Comparison of ENCODE assay signal across 9 cellular contexts in the genomic region with DNA sequence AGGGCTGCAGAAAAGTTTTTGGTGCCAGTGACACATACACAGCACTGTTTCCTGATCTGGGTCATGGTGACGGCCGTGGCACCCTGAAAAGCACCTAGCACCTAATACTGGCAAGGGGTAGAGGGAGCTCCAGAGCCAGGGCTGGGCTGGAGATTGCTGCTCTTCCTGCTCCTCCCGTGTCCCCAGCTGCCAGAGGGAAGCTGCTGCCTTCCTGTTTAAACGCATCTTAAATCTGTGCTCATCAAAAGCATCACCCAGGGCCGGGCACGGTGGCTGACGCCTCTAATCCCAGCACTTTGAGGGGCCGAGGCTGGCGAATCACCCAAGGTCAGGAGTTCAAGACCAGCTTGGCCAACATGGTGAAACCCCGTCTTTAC.
A peak's percentile ranks its signal among the peaks of the same experiment; 100 is the strongest.
DNase-seq lines count a peak whose midpoint lies in the region; ATAC-seq and TF ChIP-seq lines count a peak whose summit lies in the region.
"Had no signal": no experiment of that assay in that cellular context is flagged by ENCODE, and none has a peak within 500 bp of the region (broad histone marks: within the 10 kb centered on the region; RNA-seq: fewer than 3 reads in every experiment).

No MANE protein-coding gene starts in this region.

- H3K36me3 Mint-ChIP-seq in activated CD4-positive, alpha-beta memory T cell treated with anti-CD3 and anti-CD28 coated beads for 36 hours = no peaks in the 10 kb centered on the region
- no peaks in the 10 kb centered on the region for H3K36me3 Mint-ChIP-seq in activated CD4-positive, alpha-beta memory T cell treated with anti-CD3 and anti-CD28 coated beads, Interleukin-2, amount 10 ng/mL, durations not matched to agents 7 days and 5 days (ENCODE audit: low read depth)
- no peaks in the 10 kb centered on the region for H3K36me3 Mint-ChIP-seq in activated naive CD4-positive, alpha-beta T cell treated with anti-CD3 and anti-CD28 coated beads, Interleukin-2, amount 50 U/mL, for 72 hours
- H3K36me3 Mint-ChIP-seq: activated naive CD8-positive, alpha-beta T cell had no signal

- TF ChIP-seq CTCF in LNCaP clone FGC (IDR thresholded peaks at IDR 0.05; ENCODE audit: control insufficient read depth, extremely low read depth, insufficient read depth) = peak; percentile 83
- TF ChIP-seq CTCF in left ventricle myocardium inferior (IDR thresholded peaks at IDR 0.05; ENCODE audit: borderline replicate concordance) = peak; percentile 77
- TF ChIP-seq CTCF in sigmoid colon (IDR thresholded peaks at IDR 0.05) = peak; percentile 16 to 47 (median 43)

- peaks cover 3% of the 10 kb centered on the region for H3K4me1 Mint-ChIP-seq in activated CD4-positive, alpha-beta memory T cell treated with anti-CD3 and anti-CD28 coated beads for 36 hours (ENCODE audit: low read depth)
- H3K4me1 Mint-ChIP-seq in activated CD4-positive, alpha-beta memory T cell treated with anti-CD3 and anti-CD28 coated beads, Interleukin-2, amount 10 ng/mL, durations not matched to agents 7 days and 5 days = peaks cover 15% of the 10 kb centered on the region

- no peak overlapping the region for H3K4me3 Mint-ChIP-seq in activated CD4-positive, alpha-beta memory T cell treated with anti-CD3 and anti-CD28 coated beads for 36 hours
- H3K4me3 Mint-ChIP-seq in activated CD4-positive, alpha-beta memory T cell treated with anti-CD3 and anti-CD28 coated beads, Interleukin-2, amount 10 ng/mL, durations not matched to agents 7 days and 5 days = no peak overlapping the region
- H3K4me3 Mint-ChIP-seq: activated naive CD8-positive, alpha-beta T cell had no signal

- H3K9me3 Mint-ChIP-seq in activated CD4-positive, alpha-beta memory T cell treated with anti-CD3 and anti-CD28 coated beads for 36 hours = no peaks in the 10 kb centered on the region
- no peaks in the 10 kb centered on the region for H3K9me3 Mint-ChIP-seq in activated CD4-positive, alpha-beta memory T cell treated with anti-CD3 and anti-CD28 coated beads, Interleukin-2, amount 10 ng/mL, durations not matched to agents 7 days and 5 days
- no peaks in the 10 kb centered on the region for H3K9me3 Mint-ChIP-seq in activated naive CD4-positive, alpha-beta T cell treated with anti-CD3 and anti-CD28 coated beads, Interleukin-2, amount 50 U/mL, for 72 hours

- H3K36me3 ChIP-seq in left ventricle myocardium inferior (no peaks in the 10 kb centered on the region), sigmoid colon (no peaks in the 10 kb centered on the region)

- peak; percentile 42 for DNase-seq in activated CD4-positive, alpha-beta memory T cell treated with anti-CD3 and anti-CD28 coated beads for 36 hours
- DNase-seq in activated CD4-positive, alpha-beta memory T cell treated with anti-CD3 and anti-CD28 coated beads, Interleukin-2, amount 10 ng/mL, durations not matched to agents 7 days and 5 days = no peak
- DNase-seq in LNCaP clone FGC (ENCODE audit: low read depth) (peak; percentile 34), left ventricle myocardium inferior (peak; percentile 67), sigmoid colon (peak; percentile 80)
- no peak for DNase-seq in activated naive CD4-positive, alpha-beta T cell treated with anti-CD3 and anti-CD28 coated beads, Interleukin-2, amount 50 U/mL, for 72 hours (ENCODE audit: low spot score in 2 of 2)

- TF ChIP-seq POLR2A in sigmoid colon (IDR thresholded peaks at IDR 0.05) = no peak

- POLR2A ChIA-PET in activated CD4-positive, alpha-beta memory T cell treated with anti-CD3 and anti-CD28 coated beads for 36 hours (lab: Charles Lee) = interaction anchor here (0.7 kb wide), 1 partner anchor 314 kb away, joined by 3 read pairs; no protein-coding TSS in a partner anchor
- POLR2A ChIA-PET in activated CD4-positive, alpha-beta memory T cell treated with anti-CD3 and anti-CD28 coated beads, Interleukin-2, amount 10 ng/mL, durations not matched to agents 7 days and 5 days (lab: Charles Lee) = interaction anchor here (0.8 kb wide), 1 partner anchor 324 kb away, joined by 4 read pairs; the partner anchor contains the start of gene LYSMD4

- no peak overlapping the region for H3K27ac Mint-ChIP-seq in activated CD4-positive, alpha-beta memory T cell treated with anti-CD3 and anti-CD28 coated beads for 36 hours
- H3K27ac Mint-ChIP-seq in activated CD4-positive, alpha-beta memory T cell treated with anti-CD3 and anti-CD28 coated beads, Interleukin-2, amount 10 ng/mL, durations not matched to agents 7 days and 5 days = no peak overlapping the region
- H3K27ac Mint-ChIP-seq in activated naive CD4-positive, alpha-beta T cell treated with anti-CD3 and anti-CD28 coated beads, Interleukin-2, amount 50 U/mL, for 72 hours = no peak overlapping the region
- H3K27ac Mint-ChIP-seq: activated naive CD8-positive, alpha-beta T cell had no signal

- H3K27me3 ChIP-seq in left ventricle myocardium inferior (ENCODE audit: low read depth) = no peaks in the 10 kb centered on the region
- no peaks in the 10 kb centered on the region for H3K27me3 ChIP-seq in sigmoid colon

- no peak overlapping the region for H3K4me3 ChIP-seq in LNCaP clone FGC (ENCODE audit: low read depth, low read length)
- no peak overlapping the region for H3K4me3 ChIP-seq in left ventricle myocardium inferior
- H3K4me3 ChIP-seq in sigmoid colon = no peak overlapping the region

- TF ChIP-seq EP300 in sigmoid colon (IDR thresholded peaks at IDR 0.05) = no peak

- H3K27ac ChIP-seq in left ventricle myocardium inferior (replicated peaks) = peak overlapping the region; percentile 71
- peak overlapping the region; percentile 42 to 64 (median 48) for H3K27ac ChIP-seq in sigmoid colon

- H3K4me1 ChIP-seq in left ventricle myocardium inferior (peaks cover 26% of the 10 kb centered on the region), sigmoid colon (peaks cover 0 to 23% (median 20%) of the 10 kb centered on the region in 4 donors)

- WGBS in sigmoid colon, 2 donors = 11 to 21% methylated on average over 10 of the region's 10 CpGs

- CTCF ChIA-PET in activated CD4-positive, alpha-beta memory T cell treated with anti-CD3 and anti-CD28 coated beads for 36 hours (lab: Charles Lee) = interaction anchor here (0.6 to 1.7 kb wide), 3 partner anchors 17 to 295 kb away, joined by 3 to 8 read pairs (median 3); no protein-coding TSS in a partner anchor
- CTCF ChIA-PET in activated CD4-positive, alpha-beta memory T cell treated with anti-CD3 and anti-CD28 coated beads, Interleukin-2, amount 10 ng/mL, durations not matched to agents 7 days and 5 days (lab: Charles Lee) = interaction anchor here (1.7 to 3.9 kb wide), 4 partner anchors 12 to 332 kb away, joined by 4 to 21 read pairs (median 6); no protein-coding TSS in a partner anchor

- H3K9me3 ChIP-seq in left ventricle myocardium inferior (replicated peaks) (no peaks in the 10 kb centered on the region), sigmoid colon (no peaks in the 10 kb centered on the region)

- no peaks in the 10 kb centered on the region for H3K27me3 Mint-ChIP-seq in activated CD4-positive, alpha-beta memory T cell treated with anti-CD3 and anti-CD28 coated beads for 36 hours
- H3K27me3 Mint-ChIP-seq in activated CD4-positive, alpha-beta memory T cell treated with anti-CD3 and anti-CD28 coated beads, Interleukin-2, amount 10 ng/mL, durations not matched to agents 7 days and 5 days = no peaks in the 10 kb centered on the region
- H3K27me3 Mint-ChIP-seq: activated naive CD8-positive, alpha-beta T cell had no signal

- ATAC-seq in activated naive CD4-positive, alpha-beta T cell treated with anti-CD3 and anti-CD28 coated beads, Interleukin-2, amount 50 U/mL, for 72 hours = peak; percentile 52 to 57
- ATAC-seq in GM19455 (IDR thresholded peaks at IDR 0.05; ENCODE audit: unreplicated experiment) (no peak), HG02610 (IDR thresholded peaks at IDR 0.05; ENCODE audit: unreplicated experiment) (no peak)

- intact Hi-C loops in activated CD4-positive, alpha-beta memory T cell treated with anti-CD3 and anti-CD28 coated beads for 36 hours (cut with micrococcal nuclease) = no loop called here
- intact Hi-C loops in left ventricle myocardium inferior (cut with micrococcal nuclease) (no loop called here), sigmoid colon (cut with DNase I) (loop anchor here (5.0 kb wide), 2 partner anchors 158 to 293 kb away; partner anchors contain the start of gene MEF2A)

Comparison
In these comparisons a context has a peak if more than half of its experiments do, and no peak if none do; other contexts are left out.
1. DNase-seq: peak in activated CD4-positive, alpha-beta memory T cell treated with anti-CD3 and anti-CD28 coated beads for 36 hours (single experiment), LNCaP clone FGC (single experiment), left ventricle myocardium inferior (single experiment) and sigmoid colon (single experiment); none in activated CD4-positive, alpha-beta memory T cell treated with anti-CD3 and anti-CD28 coated beads, Interleukin-2, amount 10 ng/mL, durations not matched to agents 7 days and 5 days (single experiment) and activated naive CD4-positive, alpha-beta T cell treated with anti-CD3 and anti-CD28 coated beads, Interleukin-2, amount 50 U/mL, for 72 hours (0 of 2).
2. ATAC-seq: peak in activated naive CD4-positive, alpha-beta T cell treated with anti-CD3 and anti-CD28 coated beads, Interleukin-2, amount 50 U/mL, for 72 hours (2 of 2); none in GM19455 (single experiment) and HG02610 (single experiment).
3. Peak in every context shown above with its lines, with median percentiles within 50 percentile points of each other: CTCF ChIP-seq.